ENCODE assay signal across 8 cellular contexts in genomic region chr17:74972107-74972972, GRCh38. TPM values are rescaled to one million over a fixed set of nuclear protein-coding genes. Genes with fewer than 3 reads are reported as not detected.
DNase-seq lines count a peak whose midpoint lies in the region; ATAC-seq and TF ChIP-seq lines count a peak whose summit lies in the region.

TSS of gene HID1 (minus strand) at chr17:74972759. CDS start at chr17:74972656, 103 bp downstream.

- H3K27me3 Mint-ChIP-seq in activated naive CD8-positive, alpha-beta T cell treated with anti-CD3 and anti-CD28 coated beads, Interleukin-2, amount 50 U/mL, for 24 hours, result peaks cover 18% of the 10 kb centered on the region
- H3K27me3 Mint-ChIP-seq in progenitor cell of endocrine pancreas, result peaks cover 16% of the 10 kb centered on the region

- no peak within 1 kb of the TSS for H3K27ac Mint-ChIP-seq in activated naive CD8-positive, alpha-beta T cell treated with anti-CD3 and anti-CD28 coated beads, Interleukin-2, amount 50 U/mL, for 24 hours
- H3K27ac Mint-ChIP-seq in progenitor cell of endocrine pancreas, result peak within 1 kb of the TSS; percentile 80

- H3K9ac ChIP-seq in SK-N-SH, result peak within 1 kb of the TSS; percentile 39; the same call in 1 of the 2 replicates

- H3K9me3 ChIP-seq in SK-N-SH (no peaks in the 10 kb centered on the region), transverse colon (no peaks in the 10 kb centered on the region)

- peak within 1 kb of the TSS; percentile 96 for H3K4me2 ChIP-seq in SK-N-SH

- peak; percentile 59 for TF ChIP-seq POLR2A in transverse colon (IDR thresholded peaks at IDR 0.05)

- 10% methylated on average over 39 of the region's 95 CpGs for WGBS in SK-N-SH (ENCODE audit: low lambda C conversion rate)
- 2% methylated on average over 48 of the region's 95 CpGs; no CpG with 5 or more reads in 1 of the 2 donors for WGBS in transverse colon (ENCODE audit: low coverage in 1 of 2), 2 donors

- TF ChIP-seq EP300 in SK-N-SH (IDR thresholded peaks at IDR 0.05; ENCODE audit: borderline replicate concordance in 1 of 2, low read depth in 1 of 2, low read length in 1 of 2) (no peak), transverse colon (IDR thresholded peaks at IDR 0.05; ENCODE audit: low read depth) (no peak)

- H3K79me2 ChIP-seq in SK-N-SH (ENCODE audit: insufficient read depth), result no peaks in the 10 kb centered on the region

- ATAC-seq in HG02798 (IDR thresholded peaks at IDR 0.05; ENCODE audit: poor library complexity, unreplicated experiment) (peak; percentile 57), left ventricle myocardium superior (peak; percentile 87), HG02840 (IDR thresholded peaks at IDR 0.05; ENCODE audit: low FRiP score, unreplicated experiment) (no peak)
- ATAC-seq in activated naive CD8-positive, alpha-beta T cell treated with anti-CD3 and anti-CD28 coated beads, Interleukin-2, amount 50 U/mL, for 24 hours, result peak; percentile 78

- peaks cover 5% of the 10 kb centered on the region for H3K4me1 Mint-ChIP-seq in activated naive CD8-positive, alpha-beta T cell treated with anti-CD3 and anti-CD28 coated beads, Interleukin-2, amount 50 U/mL, for 24 hours
- H3K4me1 Mint-ChIP-seq in progenitor cell of endocrine pancreas (ENCODE audit: low read depth), result peaks cover 28% of the 10 kb centered on the region

- intact Hi-C loops in left ventricle myocardium superior (cut with micrococcal nuclease), result no loop called here
- intact Hi-C loops in transverse colon (cut with DNase I; ENCODE audit: low total_unique reads), result no loop called here

- TF ChIP-seq RAD21 in SK-N-SH (IDR thresholded peaks at IDR 0.05; ENCODE audit: low read length), result no peak

- TF ChIP-seq CTCF in SK-N-SH (IDR thresholded peaks at IDR 0.05), result no peak
- no peak for TF ChIP-seq CTCF in progenitor cell of endocrine pancreas (IDR thresholded peaks at IDR 0.05; ENCODE audit: unreplicated experiment)
- TF ChIP-seq CTCF in transverse colon (IDR thresholded peaks at IDR 0.05), result no peak

- H3K9me2 ChIP-seq in SK-N-SH, result no peaks in the 10 kb centered on the region

- peak within 1 kb of the TSS in 1 of 2 experiments; percentile 85; a peak in 2 of 4 replicates for H3K27ac ChIP-seq in SK-N-SH (ENCODE audit: low read depth in 2 of 2, low read length in 1 of 2)
- peak within 1 kb of the TSS; percentile 60 to 77 (median 74) for H3K27ac ChIP-seq in transverse colon

- peaks cover 5% of the 10 kb centered on the region for H3F3A ChIP-seq in SK-N-SH (replicated peaks; ENCODE audit: insufficient read depth)

- H3K4me3 Mint-ChIP-seq in activated naive CD8-positive, alpha-beta T cell treated with anti-CD3 and anti-CD28 coated beads, Interleukin-2, amount 50 U/mL, for 24 hours, result peak within 1 kb of the TSS; percentile 75
- H3K4me3 Mint-ChIP-seq in progenitor cell of endocrine pancreas (ENCODE audit: low read depth), result peak within 1 kb of the TSS; percentile 81

- peak within 1 kb of the TSS; percentile 54 to 70 for H3K4me3 ChIP-seq in SK-N-SH (ENCODE audit: low read depth in 2 of 2, low read length in 1 of 2)
- peak within 1 kb of the TSS; percentile 37 to 76 (median 60) for H3K4me3 ChIP-seq in transverse colon

- H3K27me3 ChIP-seq in SK-N-SH (ENCODE audit: insufficient read depth) (peaks cover 26% of the 10 kb centered on the region), transverse colon (peaks cover 36% of the 10 kb centered on the region)

- in situ Hi-C loops in transverse colon (cut with MboI; ENCODE audit: low pct_ligation_motif_present in 1 of 4, low pct_unique_long_range_greater_than_20kb in 1 of 4, low sequenced_read_pairs in 3 of 4), result loop anchor here in 1 of 4 donors (25.0 kb wide), 1 partner anchor 215 kb away; the partner anchor contains the start of gene SUMO2

- H3K4me1 ChIP-seq in SK-N-SH (ENCODE audit: control insufficient read depth in 1 of 2, insufficient read depth in 2 of 2, low read depth in 1 of 2, low read length in 1 of 2) (peaks cover 0 to 22% of the 10 kb centered on the region in 2 experiments; a peak in 1 of 4 replicates), transverse colon (peaks cover 0 to 26% (median 20%) of the 10 kb centered on the region in 4 donors)

- POLR2A ChIA-PET in SK-N-SH (lab: Yijun Ruan, JAX), result interaction anchor here (0.5 to 6.7 kb wide), 15 partner anchors 8 to 422 kb away, joined by 3 to 97 read pairs (median 5); partner anchors contain the start of genes ATP5PD, CDR2L, KCTD2 and MRPL58

- CTCF ChIA-PET in SK-N-SH (lab: Yijun Ruan, JAX), result interaction anchor here (0.8 to 12.5 kb wide), 16 partner anchors 10 to 903 kb away, joined by 3 to 219 read pairs (median 4); partner anchors contain the start of genes CDR2L, MRPL58, OTOP2 and USH1G

- peak; percentile 63 for DNase-seq in AG08396 (ENCODE audit: low spot score)
- DNase-seq in SK-N-SH, result peak; percentile 96
- DNase-seq in activated naive CD8-positive, alpha-beta T cell treated with anti-CD3 and anti-CD28 coated beads, Interleukin-2, amount 50 U/mL, for 24 hours, result peak; percentile 79
- DNase-seq in left ventricle myocardium superior, result peak; percentile 78
- peak; percentile 81 for DNase-seq in progenitor cell of endocrine pancreas (ENCODE audit: low spot score, unreplicated experiment)
- peak; percentile 84 for DNase-seq in transverse colon

- H3K36me3 ChIP-seq in SK-N-SH (replicated peaks in 1 of 2; ENCODE audit: control insufficient read depth in 1 of 2, insufficient read depth in 2 of 2, low read length in 1 of 2) (no peaks in the 10 kb centered on the region), transverse colon (no peaks in the 10 kb centered on the region)

- no peaks in the 10 kb centered on the region for H4K20me1 ChIP-seq in SK-N-SH (ENCODE audit: insufficient read depth)

- H3K36me3 Mint-ChIP-seq in activated naive CD8-positive, alpha-beta T cell treated with anti-CD3 and anti-CD28 coated beads, Interleukin-2, amount 50 U/mL, for 24 hours (ENCODE audit: low read depth), result no peaks in the 10 kb centered on the region
- no peaks in the 10 kb centered on the region for H3K36me3 Mint-ChIP-seq in progenitor cell of endocrine pancreas (ENCODE audit: insufficient read depth)

- peak within 1 kb of the TSS; percentile 78 for H2AFZ ChIP-seq in SK-N-SH (ENCODE audit: low read depth)

- no peaks in the 10 kb centered on the region for H3K9me3 Mint-ChIP-seq in activated naive CD8-positive, alpha-beta T cell treated with anti-CD3 and anti-CD28 coated beads, Interleukin-2, amount 50 U/mL, for 24 hours
- H3K9me3 Mint-ChIP-seq in progenitor cell of endocrine pancreas (ENCODE audit: low read depth), result no peaks in the 10 kb centered on the region

TF ChIP-seq in SK-N-SH, 30 proteins besides CTCF, POLR2A, EP300 and RAD21:
- TF ChIP-seq RXRA (IDR thresholded peaks at IDR 0.05; ENCODE audit: borderline replicate concordance, low read depth), result no peak
- no peak for TF ChIP-seq ELF1 (IDR thresholded peaks at IDR 0.05)
- TF ChIP-seq REST (IDR thresholded peaks at IDR 0.05; ENCODE audit: low read depth, low read length), result no peak
- no peak for TF ChIP-seq FOXM1 (IDR thresholded peaks at IDR 0.05; ENCODE audit: low read depth)
- no peak for TF ChIP-seq NRF1 (IDR thresholded peaks at IDR 0.05; ENCODE audit: low read depth, low read length)
- no peak for TF ChIP-seq FOXJ3 (CRISPR knock-in tag; IDR thresholded peaks at IDR 0.05)
- no peak for TF ChIP-seq POLR2AphosphoS5 (IDR thresholded peaks at IDR 0.05; ENCODE audit: low read depth, low read length)
- no peak for TF ChIP-seq PBX3 (IDR thresholded peaks at IDR 0.05)
TF ChIP-seq in SK-N-SH: peak in this region for 0.

RNA-seq across cellular contexts. Expression of gene HID1, which starts in this region (rescaled TPM):
- 2.5 and 2.9 TPM in 2 replicates for polyA plus RNA-seq in SK-N-SH (2012; rRNA removed)
- polyA plus RNA-seq in SK-N-SH (2012; cell fraction: cytosol; rRNA removed), result 1.3 and 2.2 TPM in 2 replicates
- polyA plus RNA-seq in SK-N-SH (2012; cell fraction: nucleus; rRNA removed), result 13.2 and 16.3 TPM in 2 replicates
- total RNA-seq in left ventricle myocardium superior (11.2 TPM), progenitor cell of endocrine pancreas (94.2 and 101 TPM in 2 replicates), transverse colon (100 to 1,000 TPM in 1 of 4 donors, 10 to 100 TPM in 3; 30.2 to 221 (median 50.7) TPM)
